In the genomic region with DNA sequence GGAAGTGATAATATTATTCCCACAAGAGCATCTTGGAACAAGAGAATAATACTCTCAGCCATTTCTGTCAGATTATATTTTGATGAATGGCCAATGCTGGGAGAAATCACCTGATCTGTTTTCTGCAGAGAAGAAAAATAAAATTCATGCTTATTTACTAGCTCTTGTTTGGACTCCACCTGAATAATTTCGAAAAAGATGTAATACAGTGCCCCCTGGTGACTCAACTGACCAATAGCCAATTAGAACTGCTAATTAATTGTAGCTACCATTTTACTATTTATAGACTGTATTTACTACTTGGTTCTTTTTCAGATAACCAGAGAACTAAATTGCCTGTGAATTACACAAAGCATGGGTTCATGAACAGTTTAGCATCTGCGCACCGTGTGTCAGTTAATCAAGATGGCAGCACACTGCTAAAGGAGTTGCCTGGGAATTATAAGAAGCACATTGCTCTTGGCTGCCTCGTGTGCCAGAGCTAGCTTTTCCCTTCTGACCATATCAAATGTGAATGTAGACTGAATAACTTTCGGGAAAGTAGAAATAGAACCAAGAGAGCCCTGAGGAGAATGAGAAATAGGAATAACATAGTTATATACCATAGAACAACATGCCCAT, we compare ENCODE assay signal across 8 cellular contexts.
A peak's percentile ranks its signal among the peaks of the same experiment; 100 is the strongest.
DNase-seq lines count a peak whose midpoint lies in the region; ATAC-seq and TF ChIP-seq lines count a peak whose summit lies in the region.

No MANE protein-coding gene starts in this region.

- H2AFZ ChIP-seq in neuronal stem cell (ENCODE audit: low read length), result peak overlapping the region; percentile 33

- 72 to 100% methylated on average over 2 to 4 of the region's 5 CpGs for WGBS in endodermal cell (ENCODE audit: insufficient coverage in 1 of 2, insufficient read length in 1 of 2), 2 experiments
- no CpG with 5 or more reads among the region's 5 CpGs for WGBS in neuronal stem cell (ENCODE audit: extremely low coverage in 2 of 2, insufficient read length in 2 of 2, insufficient replicate concordance in 1 of 2), 2 donors

- H2BK120ac ChIP-seq in neuronal stem cell (ENCODE audit: low read depth, low read length), result no peak overlapping the region

- no peak overlapping the region for H3K4me3 Mint-ChIP-seq in endodermal cell

- no peak overlapping the region for H3K14ac ChIP-seq in neuronal stem cell (ENCODE audit: low read length)

- peaks cover 16% of the 10 kb centered on the region for H3K4me1 Mint-ChIP-seq in endodermal cell

- H3K79me1 ChIP-seq in neuronal stem cell (ENCODE audit: low read depth, low read length), result no peaks in the 10 kb centered on the region

- no peaks in the 10 kb centered on the region for H3K36me3 Mint-ChIP-seq in endodermal cell (ENCODE audit: low read depth)

- no peak overlapping the region for H2BK5ac ChIP-seq in neuronal stem cell (ENCODE audit: low read length)

- no peak overlapping the region for H3K23ac ChIP-seq in neuronal stem cell (ENCODE audit: low read depth, low read length, poor library complexity)

- H3K4me2 ChIP-seq in neuronal stem cell (ENCODE audit: insufficient read depth, low read length, poor library complexity, severe bottlenecking), result no peak overlapping the region

- no peak overlapping the region for H2BK12ac ChIP-seq in neuronal stem cell (ENCODE audit: low read length)

- H4K91ac ChIP-seq in neuronal stem cell (ENCODE audit: low read depth, low read length, poor library complexity), result no peak overlapping the region

- H3K18ac ChIP-seq in neuronal stem cell (ENCODE audit: low read length), result no peak overlapping the region

- TF ChIP-seq CTCF in endodermal cell (conservative IDR thresholded peaks at IDR 0.05), result peak; percentile 90

- H3K9me3 ChIP-seq in endodermal cell (ENCODE audit: control insufficient read depth, low read length) (peaks cover 10% of the 10 kb centered on the region), neuronal stem cell (replicated peaks in 1 of 2; ENCODE audit: control insufficient read depth in 2 of 2, insufficient read depth in 1 of 2, low read depth in 1 of 2, low read length in 2 of 2) (peaks cover 2 to 9% of the 10 kb centered on the region in 2 donors)

- H3K27me3 ChIP-seq in endodermal cell (ENCODE audit: control insufficient read depth, insufficient read depth, low read length, poor library complexity, severe bottlenecking) (no peaks in the 10 kb centered on the region), neuronal stem cell (ENCODE audit: control insufficient read depth in 3 of 3, insufficient read depth in 3 of 3, low read depth in 1 of 3, low read length in 3 of 3) (no peaks in the 10 kb centered on the region)

- H3K27ac ChIP-seq in endodermal cell (ENCODE audit: low read depth, low read length) (no peak overlapping the region), neuronal stem cell (replicated peaks; ENCODE audit: low read length) (no peak overlapping the region)

- H3K4me3 ChIP-seq in endodermal cell (ENCODE audit: low read length) (no peak overlapping the region), neuronal stem cell (ENCODE audit: low read length in 2 of 2) (no peak overlapping the region)

- ATAC-seq in HG03108 (IDR thresholded peaks at IDR 0.05; ENCODE audit: unreplicated experiment), result peak; percentile 63

- no peak overlapping the region for H3K9ac ChIP-seq in endodermal cell (ENCODE audit: extremely low read depth, low read length, poor library complexity, severe bottlenecking)
- no peak overlapping the region for H3K9ac ChIP-seq in neuronal stem cell (ENCODE audit: low read depth, low read length, poor library complexity)

- H3K27ac Mint-ChIP-seq in endodermal cell, result no peak overlapping the region

- DNase-seq in NCI-H187 treated with DMSO at 0.1 percent for 48 hours (lab: John Stamatoyannopoulos, UW), result peak; percentile 37
- DNase-seq in NCI-H187 (lab: John Stamatoyannopoulos, UW), result no peak
- peak; percentile 36 for DNase-seq in NCI-H748 treated with DMSO at 0.1 percent for 48 hours (lab: John Stamatoyannopoulos, UW)
- DNase-seq in endodermal cell, result peak; percentile 54
- DNase-seq in neuronal stem cell (ENCODE audit: low spot score), result peak; percentile 31
- no peak for DNase-seq in posterior cingulate gyrus
- no peak for DNase-seq in activated gamma-delta T cell (lab: John Stamatoyannopoulos, UW)

- no peaks in the 10 kb centered on the region for H3K27me3 Mint-ChIP-seq in endodermal cell (ENCODE audit: insufficient read depth)

- no peak overlapping the region for H3K4ac ChIP-seq in neuronal stem cell (ENCODE audit: low read length)

- H3K4me1 ChIP-seq in endodermal cell (ENCODE audit: control insufficient read depth, insufficient read depth, low read length), result peaks cover 6% of the 10 kb centered on the region
- peaks cover 0 to 1% of the 10 kb centered on the region in 2 donors for H3K4me1 ChIP-seq in neuronal stem cell (ENCODE audit: control insufficient read depth in 2 of 2, insufficient read depth in 1 of 2, low read depth in 1 of 2, low read length in 2 of 2)

- H3K36me3 ChIP-seq in endodermal cell (ENCODE audit: control insufficient read depth, insufficient read depth, low read length) (no peaks in the 10 kb centered on the region), neuronal stem cell (replicated peaks in 1 of 2; ENCODE audit: control insufficient read depth in 2 of 2, insufficient read depth in 2 of 2, low read length in 2 of 2) (no peaks in the 10 kb centered on the region)

- no peak overlapping the region for H4K8ac ChIP-seq in neuronal stem cell (ENCODE audit: low read depth, low read length)

- H2BK15ac ChIP-seq in neuronal stem cell (ENCODE audit: low read length), result no peak overlapping the region

- no peak overlapping the region for H2AK5ac ChIP-seq in neuronal stem cell (ENCODE audit: low read depth, low read length)

- peaks cover 11% of the 10 kb centered on the region for H3K9me3 Mint-ChIP-seq in endodermal cell

- intact Hi-C loops in posterior cingulate gyrus (cut with DNase I), result loop anchor here (1.0 kb wide), 1 partner anchor 299 kb away; no protein-coding TSS in a partner anchor

Comparison
In these comparisons a context has a peak if more than half of its experiments do, and no peak if none do; other contexts are left out.
1. DNase-seq: peak in NCI-H187 treated with DMSO at 0.1 percent for 48 hours (single experiment), NCI-H748 treated with DMSO at 0.1 percent for 48 hours (single experiment), endodermal cell (single experiment) and neuronal stem cell (single experiment); none in NCI-H187 (0 of 2), posterior cingulate gyrus (0 of 10) and activated gamma-delta T cell (single experiment).